In the genomic region with DNA sequence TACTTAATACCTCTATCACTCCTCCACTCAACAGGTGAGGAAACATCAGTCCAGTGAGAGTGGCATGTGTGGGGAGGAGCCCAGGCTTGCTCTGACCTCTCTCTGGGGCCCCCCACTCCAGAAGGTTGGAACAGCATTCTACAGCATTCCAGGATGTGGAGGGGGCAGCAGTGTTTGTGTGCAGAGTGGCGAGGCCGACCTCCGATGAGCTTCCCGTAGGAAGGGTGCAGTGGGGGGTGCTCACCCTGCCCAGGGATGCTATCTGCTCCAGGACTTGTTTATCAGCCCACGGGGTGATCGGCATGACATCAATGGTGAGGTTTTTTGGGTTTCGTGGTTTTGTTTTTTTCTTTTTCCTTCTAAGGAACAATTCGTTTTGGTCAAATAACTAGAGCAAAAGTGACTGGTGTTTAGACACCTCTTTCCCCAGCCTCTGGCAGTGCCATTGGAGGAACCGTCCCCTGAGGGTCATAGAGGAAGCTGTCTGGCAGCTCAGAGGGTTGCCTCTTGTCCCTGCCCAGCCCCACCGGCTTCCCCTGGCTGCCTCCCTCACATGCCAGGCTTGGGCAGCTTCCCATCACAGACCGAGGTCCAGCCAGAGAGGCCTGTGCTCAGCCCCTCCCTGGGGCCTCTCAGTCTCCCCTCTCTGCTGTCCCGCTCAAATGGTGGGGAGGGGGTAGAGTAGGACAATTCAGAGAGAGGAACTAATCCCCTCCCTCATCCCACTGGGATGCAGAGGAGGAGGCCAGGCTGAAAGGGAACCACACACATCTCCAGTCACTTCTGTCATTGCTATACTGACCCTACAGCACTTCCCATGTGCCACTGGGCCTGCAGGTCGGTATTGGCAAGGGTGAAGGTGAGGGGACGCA, we compare ENCODE assay signal across 8 cellular contexts.
DNase-seq lines count a peak whose midpoint lies in the region; ATAC-seq lines count a peak whose summit lies in the region.

No MANE protein-coding gene starts in this region.

- no peak for DNase-seq in activated naive CD4-positive, alpha-beta T cell treated with anti-CD3 and anti-CD28 coated beads for 36 hours
- DNase-seq in activated naive CD4-positive, alpha-beta T cell (lab: John Stamatoyannopoulos, UW), result no peak
- DNase-seq in astrocyte of the hippocampus (ENCODE audit: low read depth, low spot score) (peak; percentile 43), midbrain (lab: John Stamatoyannopoulos, UW) (peak; percentile 21), D341Med (ENCODE audit: low spot score) (no peak), NCI-H2081 (lab: John Stamatoyannopoulos, UW) (no peak)

- H3K9me3 Mint-ChIP-seq in activated naive CD4-positive, alpha-beta T cell treated with anti-CD3 and anti-CD28 coated beads for 36 hours, result no peaks in the 10 kb centered on the region

- H3K27me3 Mint-ChIP-seq in activated naive CD4-positive, alpha-beta T cell treated with anti-CD3 and anti-CD28 coated beads for 36 hours (ENCODE audit: low read depth), result no peaks in the 10 kb centered on the region

- no peaks in the 10 kb centered on the region for H3K36me3 ChIP-seq in urinary bladder (ENCODE audit: insufficient read depth)

- no peak overlapping the region for H3K4me3 ChIP-seq in urinary bladder (ENCODE audit: low read depth, low read length)

- 71% methylated on average over 14 of the region's 14 CpGs for whole genome bisulfite sequencing in urinary bladder

- intact Hi-C loops in activated naive CD4-positive, alpha-beta T cell treated with anti-CD3 and anti-CD28 coated beads for 36 hours (cut with micrococcal nuclease), result loop anchor here (2.0 to 5.0 kb wide), 3 partner anchors 155 to 318 kb away; no protein-coding TSS in a partner anchor

- no peak for ATAC-seq in GM19328 (IDR thresholded peaks at IDR 0.05; ENCODE audit: unreplicated experiment)

- CTCF ChIA-PET in activated naive CD4-positive, alpha-beta T cell treated with anti-CD3 and anti-CD28 coated beads for 36 hours (lab: Charles Lee), result interaction anchor here (0.6 to 16.5 kb wide), 9 partner anchors 11 to 355 kb away, joined by 3 to 505 read pairs (median 17); a partner anchor contains a TSS

- H3K36me3 Mint-ChIP-seq in activated naive CD4-positive, alpha-beta T cell treated with anti-CD3 and anti-CD28 coated beads for 36 hours (ENCODE audit: low read depth), result no peaks in the 10 kb centered on the region

- H3K27ac ChIP-seq in urinary bladder (ENCODE audit: low read depth), result peak overlapping the region; percentile 54

- peak overlapping the region; percentile 32 for H3K27ac Mint-ChIP-seq in activated naive CD4-positive, alpha-beta T cell treated with anti-CD3 and anti-CD28 coated beads for 36 hours

- H3K4me3 Mint-ChIP-seq in activated naive CD4-positive, alpha-beta T cell treated with anti-CD3 and anti-CD28 coated beads for 36 hours, result no peak overlapping the region

- H3K4me1 Mint-ChIP-seq in activated naive CD4-positive, alpha-beta T cell treated with anti-CD3 and anti-CD28 coated beads for 36 hours (ENCODE audit: low read depth), result peaks cover 84% of the 10 kb centered on the region

- no peaks in the 10 kb centered on the region for H3K4me1 ChIP-seq in urinary bladder (ENCODE audit: insufficient read depth)

Comparison
In these comparisons a context has a peak if more than half of its experiments do, and no peak if none do; other contexts are left out.
1. DNase-seq: peak in astrocyte of the hippocampus (single experiment) and midbrain (single experiment); none in activated naive CD4-positive, alpha-beta T cell treated with anti-CD3 and anti-CD28 coated beads for 36 hours (single experiment), activated naive CD4-positive, alpha-beta T cell (0 of 4), D341Med (single experiment) and NCI-H2081 (0 of 2).